In the genomic region with DNA sequence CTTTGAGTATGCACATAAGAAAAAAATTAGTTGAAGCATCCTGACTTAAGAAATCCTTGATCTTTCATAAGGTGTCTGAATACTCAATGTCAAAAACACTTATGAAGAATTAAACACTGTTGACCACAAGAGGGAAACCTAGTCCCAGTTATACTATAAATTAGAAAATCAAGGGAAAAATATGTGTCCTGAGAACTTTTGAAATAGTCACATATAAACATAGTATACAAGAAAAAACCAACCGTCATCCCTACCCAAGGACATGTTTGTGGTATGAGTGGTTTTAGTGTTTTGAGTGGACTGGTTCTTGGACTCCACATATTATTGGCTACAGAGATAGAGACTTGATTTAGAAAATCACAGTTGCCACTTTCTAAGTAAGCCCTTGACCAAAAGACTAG, we compare ENCODE assay signal across 8 cellular contexts. TPM values are rescaled to one million over a fixed set of nuclear protein-coding genes. Genes with fewer than 3 reads are reported as not detected.
DNase-seq lines count a peak whose midpoint lies in the region; ATAC-seq and TF ChIP-seq lines count a peak whose summit lies in the region.

No MANE protein-coding gene starts in this region.

- no peaks in the 10 kb centered on the region for H3K36me3 ChIP-seq in KMS-11 (ENCODE audit: insufficient read depth)
- no peaks in the 10 kb centered on the region for H3K36me3 ChIP-seq in body of pancreas (replicated peaks in 1 of 2; ENCODE audit: insufficient read depth in 1 of 2, low read depth in 2 of 2)

- no peaks in the 10 kb centered on the region for H4K20me1 ChIP-seq in KMS-11 (ENCODE audit: insufficient read depth)

- TF ChIP-seq POLR2A in body of pancreas (IDR thresholded peaks at IDR 0.05): no peak

- H3K4me3 ChIP-seq in KMS-11 (IDR thresholded peaks at IDR 0.05; ENCODE audit: insufficient read depth, low read depth, low read length): no peak overlapping the region
- H3K4me3 ChIP-seq in body of pancreas: no peak overlapping the region

- H3K9me3 ChIP-seq in body of pancreas: no peaks in the 10 kb centered on the region

- DNase-seq in Caki2 (ENCODE audit: low read depth) (peak; percentile 22), body of pancreas (no peak), lung microvascular endothelial cell (ENCODE audit: low read depth in 2 of 2) (peak; percentile 48 to 53), SHP77 treated with DMSO at 0.1 percent for 48 hours (lab: John Stamatoyannopoulos, UW) (no peak), Right ventricle myocardium superior (no peak)

- ATAC-seq in body of pancreas: no peak
- ATAC-seq in GM18867 (IDR thresholded peaks at IDR 0.05; ENCODE audit: unreplicated experiment): no peak
- no peak for ATAC-seq in GM21390 (IDR thresholded peaks at IDR 0.05; ENCODE audit: unreplicated experiment)
- no peak for ATAC-seq in Right ventricle myocardium superior (ENCODE audit: poor library complexity)

- H3K4me2 ChIP-seq in KMS-11: no peak overlapping the region

- no peak overlapping the region for H2AFZ ChIP-seq in KMS-11 (ENCODE audit: low read depth)

- H3K27ac ChIP-seq in KMS-11 (no peak overlapping the region), body of pancreas (no peak overlapping the region)

- H3K4me1 ChIP-seq in KMS-11 (ENCODE audit: low read depth, poor library complexity, severe bottlenecking) (peaks cover 24% of the 10 kb centered on the region), body of pancreas (no peaks in the 10 kb centered on the region)

- 0 to 3% methylated on average over 1 of the region's 1 CpG for WGBS in body of pancreas, 2 donors

- TF ChIP-seq CTCF in KMS-11 (conservative IDR thresholded peaks at IDR 0.05; ENCODE audit: low read depth, low read length) (peak; percentile 79), body of pancreas (IDR thresholded peaks at IDR 0.05) (peak in 6 of 7 experiments; percentile 12 to 44 (median 38))

- H3K9ac ChIP-seq in KMS-11: no peak overlapping the region

- no peaks in the 10 kb centered on the region for H3K27me3 ChIP-seq in KMS-11 (ENCODE audit: insufficient read depth, low read depth)
- H3K27me3 ChIP-seq in body of pancreas: no peaks in the 10 kb centered on the region

- intact Hi-C loops in body of pancreas (cut with DNase I) (no loop called here), Right ventricle myocardium superior (cut with DNase I) (no loop called here)

- in situ Hi-C loops in Caki2 (cut with HindIII; ENCODE audit: low pct_unique_long_range_greater_than_20kb, low sequenced_read_pairs): no loop called here

- no peaks in the 10 kb centered on the region for H3K79me2 ChIP-seq in KMS-11 (ENCODE audit: insufficient read depth, low read depth)

RNA-seq across cellular contexts. Expression of gene HLA-DRA, which starts 7.6 kb away (rescaled TPM):
- not detected in 2 replicates for total RNA-seq in Caki2 (2014; rRNA removed; shearing (Covaris generic); ENCODE audit: low replicate concordance)
- total RNA-seq in body of pancreas (100 to 1,000 TPM in 1 of 2 donors, 10 to 100 TPM in 1; 20.1 to 129 TPM), lung microvascular endothelial cell (not detected in 2 replicates), Right ventricle myocardium superior (82.4 TPM)

RNA-seq across cellular contexts. Expression of gene BTNL2, which starts 25.1 kb away (rescaled TPM):
- total RNA-seq in Caki2 (2014; rRNA removed; shearing (Covaris generic); ENCODE audit: low replicate concordance): not detected in 2 replicates
- total RNA-seq in body of pancreas: not detected
- total RNA-seq in lung microvascular endothelial cell: not detected in 2 replicates
- total RNA-seq in Right ventricle myocardium superior: not detected

Comparison
In these comparisons a context has a peak if more than half of its experiments do, and no peak if none do; other contexts are left out.
1. DNase-seq: peak in Caki2 (single experiment) and lung microvascular endothelial cell (2 of 2); none in body of pancreas (0 of 4), SHP77 treated with DMSO at 0.1 percent for 48 hours (single experiment) and Right ventricle myocardium superior (single experiment).
2. RNA of gene HLA-DRA, which starts 7.6 kb away (total RNA-seq): 20.1 to 129 TPM in body of pancreas and 82.4 TPM in Right ventricle myocardium superior (single experiment); not detected in Caki2 and not detected in lung microvascular endothelial cell; every median in the first group is over 10 times any median in the second.